ENCODE assay signal across 9 cellular contexts in the genomic region with DNA sequence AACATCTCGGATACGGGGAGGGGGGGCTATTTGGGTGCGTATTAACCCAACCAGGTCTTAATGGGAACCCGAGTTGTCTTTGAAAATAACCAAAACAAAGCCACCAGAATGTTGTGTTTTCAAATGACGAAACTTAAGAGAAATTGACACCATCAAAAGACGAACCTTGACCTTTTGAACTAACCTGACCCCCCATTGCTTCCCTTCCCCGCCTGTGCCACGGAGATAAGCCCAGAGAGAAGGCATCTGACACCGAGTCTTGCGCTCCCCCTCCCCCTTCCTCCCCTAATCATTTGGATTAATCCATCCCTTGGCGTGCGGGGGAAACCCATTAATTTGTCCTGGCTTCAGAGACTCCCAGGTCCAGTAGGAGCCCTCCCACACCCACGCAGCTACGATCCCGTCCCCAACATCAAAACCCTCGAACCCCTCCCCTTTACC. TPM values are rescaled to one million over a fixed set of nuclear protein-coding genes. Genes with fewer than 3 reads are reported as not detected.
DNase-seq lines count a peak whose midpoint lies in the region; ATAC-seq and TF ChIP-seq lines count a peak whose summit lies in the region.
"Had no signal": no experiment of that assay in that cellular context is flagged by ENCODE, and none has a peak within 500 bp of the region (broad histone marks: within the 10 kb centered on the region; RNA-seq: fewer than 3 reads in every experiment).

No MANE protein-coding gene starts in this region.

- H3K4me1 ChIP-seq in heart left ventricle (peaks cover 0 to 48% (median 24%) of the 10 kb centered on the region in 12 donors), uterus (peaks cover 0 to under 1% of the 10 kb centered on the region in 2 donors)

- no peaks in the 10 kb centered on the region for H3K36me3 Mint-ChIP-seq in activated T-helper 2 cell treated with anti-CD3 and anti-CD28 coated beads, Interferon-gamma antibody, Interleukin-2, Interleukin-4, amounts not matched to agents 10 μg/mL and 5 μg/mL and 100 μg/mL, durations not matched to agents 14 hours and 24 hours and 36 hours (ENCODE audit: low read depth)
- H3K36me3 Mint-ChIP-seq: memory B cell had no signal

- no peak overlapping the region for H3K27ac Mint-ChIP-seq in activated T-helper 2 cell treated with anti-CD3 and anti-CD28 coated beads, Interferon-gamma antibody, Interleukin-2, Interleukin-4, amounts not matched to agents 10 μg/mL and 5 μg/mL and 100 μg/mL, durations not matched to agents 14 hours and 24 hours and 36 hours

- H3K27ac ChIP-seq in heart left ventricle (peak overlapping the region in 1 of 12 donors; percentile 69), uterus (peak overlapping the region; percentile 7 to 85)

- peaks cover 35% of the 10 kb centered on the region for H3K4me1 Mint-ChIP-seq in activated T-helper 2 cell treated with anti-CD3 and anti-CD28 coated beads, Interferon-gamma antibody, Interleukin-2, Interleukin-4, amounts not matched to agents 10 μg/mL and 5 μg/mL and 100 μg/mL, durations not matched to agents 14 hours and 24 hours and 36 hours (ENCODE audit: low read depth)

- no peak for TF ChIP-seq CTCF in heart left ventricle (IDR thresholded peaks at IDR 0.05)
- TF ChIP-seq CTCF in uterus (IDR thresholded peaks at IDR 0.05): no peak

- no peak for ATAC-seq in heart left ventricle
- no peak for ATAC-seq in Right ventricle myocardium inferior

- H3K27me3 Mint-ChIP-seq in activated T-helper 2 cell treated with anti-CD3 and anti-CD28 coated beads, Interferon-gamma antibody, Interleukin-2, Interleukin-4, amounts not matched to agents 10 μg/mL and 5 μg/mL and 100 μg/mL, durations not matched to agents 14 hours and 24 hours and 36 hours (ENCODE audit: low read depth): peaks cover 39% of the 10 kb centered on the region

- intact Hi-C loops in heart left ventricle (cut with DNase I): loop anchor here in 3 of 10 donors (2.0 to 10.0 kb wide), 3 partner anchors 48 to 54 kb away; no protein-coding TSS in a partner anchor
- intact Hi-C loops in Right ventricle myocardium inferior (cut with DNase I): no loop called here
- intact Hi-C loops in activated T-helper 2 cell treated with anti-CD3 and anti-CD28 coated beads, Interferon-gamma antibody, Interleukin-2, Interleukin-4, amounts not matched to agents 10 μg/mL and 5 μg/mL and 100 μg/mL, durations not matched to agents 14 hours and 24 hours and 36 hours (cut with micrococcal nuclease): loop anchor here (10.0 kb wide), 1 partner anchor 58 kb away; no protein-coding TSS in a partner anchor
- intact Hi-C loops in uterus (cut with DNase I; ENCODE audit: low total_unique reads): no loop called here

- WGBS in heart left ventricle, 4 donors: 42 to 56% (median 49%) methylated on average over 16 of the region's 16 CpGs

- no peaks in the 10 kb centered on the region for H3K9me3 Mint-ChIP-seq in activated T-helper 2 cell treated with anti-CD3 and anti-CD28 coated beads, Interferon-gamma antibody, Interleukin-2, Interleukin-4, amounts not matched to agents 10 μg/mL and 5 μg/mL and 100 μg/mL, durations not matched to agents 14 hours and 24 hours and 36 hours
- H3K9me3 Mint-ChIP-seq: memory B cell had no signal

- no peaks in the 10 kb centered on the region for H3K9me3 ChIP-seq in heart left ventricle
- no peaks in the 10 kb centered on the region for H3K9me3 ChIP-seq in uterus

- in situ Hi-C loops in KBM-7 (cut with MboI; ENCODE audit: low pct_unique_long_range_greater_than_20kb, low sequenced_read_pairs): no loop called here

- H3K4me3 ChIP-seq in heart left ventricle (peak overlapping the region in 9 of 12 donors; percentile 57 to 83 (median 69)), uterus (peak overlapping the region in 1 of 2 donors; percentile 66)

- H3K27me3 ChIP-seq in heart left ventricle (peaks cover 0 to 2% (median 0%) of the 10 kb centered on the region in 9 donors), uterus (no peaks in the 10 kb centered on the region)

- no peaks in the 10 kb centered on the region for H3K36me3 ChIP-seq in heart left ventricle
- no peaks in the 10 kb centered on the region for H3K36me3 ChIP-seq in uterus

- DNase-seq in heart left ventricle (no peak), Right ventricle myocardium inferior (ENCODE audit: missing footprints) (no peak), left kidney (ENCODE audit: low read depth, low spot score) (peak; percentile 76), uterus (no peak), NCI-H1048 (lab: John Stamatoyannopoulos, UW) (no peak), KBM-7 (no peak)
- no peak for DNase-seq in activated T-helper 2 cell treated with anti-CD3 and anti-CD28 coated beads, Interferon-gamma antibody, Interleukin-2, Interleukin-4, amounts not matched to agents 10 μg/mL and 5 μg/mL and 100 μg/mL, durations not matched to agents 14 hours and 24 hours and 36 hours (ENCODE audit: low spot score)
- no peak for DNase-seq in activated effector memory CD4-positive, alpha-beta T cell treated with anti-CD3 and anti-CD28 coated beads, Interleukin-2, amount 50 U/mL, for 16 hours

- no peak for TF ChIP-seq POLR2A in heart left ventricle (IDR thresholded peaks at IDR 0.05)
- no peak for TF ChIP-seq POLR2A in uterus (IDR thresholded peaks at IDR 0.05)

- peak overlapping the region; percentile 72 for H3K4me3 Mint-ChIP-seq in activated T-helper 2 cell treated with anti-CD3 and anti-CD28 coated beads, Interferon-gamma antibody, Interleukin-2, Interleukin-4, amounts not matched to agents 10 μg/mL and 5 μg/mL and 100 μg/mL, durations not matched to agents 14 hours and 24 hours and 36 hours (ENCODE audit: low read depth)

RNA-seq across cellular contexts. Expression of a gene that starts 4.5 kb away (rescaled TPM):
- total RNA-seq in heart left ventricle (10 to 100 TPM; 25.2 to 83.6 (median 39.7) TPM), Right ventricle myocardium inferior (44.1 TPM), uterus (10 to 100 TPM in 3 of 4 donors, 1 to 10 TPM in 1; 3.8 to 53.8 (median 14.9) TPM)
- polyA plus RNA-seq in heart left ventricle: 10 to 100 TPM; 26.7 to 53.4 TPM
- total RNA-seq in activated T-helper 2 cell treated with anti-CD3 and anti-CD28 coated beads, Interferon-gamma antibody, Interleukin-2, Interleukin-4, amounts not matched to agents 10 μg/mL and 5 μg/mL and 100 μg/mL, durations not matched to agents 14 hours and 24 hours and 36 hours: 24.2 and 25.5 TPM in 2 replicates

RNA-seq across cellular contexts. Expression of a gene that starts 20.0 kb away (rescaled TPM):
- total RNA-seq in heart left ventricle (not detected), Right ventricle myocardium inferior (not detected), uterus (not detected)
- not detected for polyA plus RNA-seq in heart left ventricle
- total RNA-seq in activated T-helper 2 cell treated with anti-CD3 and anti-CD28 coated beads, Interferon-gamma antibody, Interleukin-2, Interleukin-4, amounts not matched to agents 10 μg/mL and 5 μg/mL and 100 μg/mL, durations not matched to agents 14 hours and 24 hours and 36 hours: 0.28 and 0.32 TPM in 2 replicates

RNA-seq across cellular contexts. Expression of a gene that starts 40.9 kb away (rescaled TPM):
- total RNA-seq in heart left ventricle (10 to 100 TPM; 11.6 to 44.6 (median 15.9) TPM), Right ventricle myocardium inferior (16.0 TPM), uterus (10 to 100 TPM in 3 of 4 donors, 1 to 10 TPM in 1; 8.5 to 37.7 (median 20.5) TPM)
- 10 to 100 TPM; 15.7 to 20.4 TPM for polyA plus RNA-seq in heart left ventricle
- total RNA-seq in activated T-helper 2 cell treated with anti-CD3 and anti-CD28 coated beads, Interferon-gamma antibody, Interleukin-2, Interleukin-4, amounts not matched to agents 10 μg/mL and 5 μg/mL and 100 μg/mL, durations not matched to agents 14 hours and 24 hours and 36 hours: 24.7 and 27.3 TPM in 2 replicates

RNA-seq across cellular contexts. Expression of a gene that starts 46.0 kb away (rescaled TPM):
- total RNA-seq in heart left ventricle (100 to 1,000 TPM; 237 to 456 (median 369) TPM), Right ventricle myocardium inferior (385 TPM), uterus (100 to 1,000 TPM; 290 to 559 (median 413) TPM)
- polyA plus RNA-seq in heart left ventricle: 100 to 1,000 TPM; 111 to 284 TPM
- 462 and 480 TPM in 2 replicates for total RNA-seq in activated T-helper 2 cell treated with anti-CD3 and anti-CD28 coated beads, Interferon-gamma antibody, Interleukin-2, Interleukin-4, amounts not matched to agents 10 μg/mL and 5 μg/mL and 100 μg/mL, durations not matched to agents 14 hours and 24 hours and 36 hours
